ENCODE assay signal across 33 cellular contexts in genomic region chr1:100762461-100762860, GRCh38. TPM values are rescaled to one million over a fixed set of nuclear protein-coding genes. Genes with fewer than 3 reads are reported as not detected.
"Had no signal": no experiment of that assay in that cellular context is flagged by ENCODE, and none has a peak within 500 bp of the region (broad histone marks: within the 10 kb centered on the region; RNA-seq: fewer than 3 reads in every experiment).

No MANE protein-coding gene starts in this region.

- H3K27me3 ChIP-seq: adrenal gland, ascending aorta, cardiac muscle cell had no signal

- H3K4me1 ChIP-seq: adrenal gland, ascending aorta had no signal

- H3K36me3 ChIP-seq: adrenal gland, ascending aorta, cardiac muscle cell had no signal

- FAIRE-seq: bronchial epithelial cell, TTC549 had no signal

- H3K27ac ChIP-seq: adrenal gland, ascending aorta, cardiac muscle cell, VCaP had no signal

- H3K4me3 ChIP-seq: adrenal gland, ascending aorta, cardiac muscle cell had no signal

- DNase-seq: activated B cell treated with CpG ODN at 0.5 μM for 24 hours; activated CD4-positive, alpha-beta memory T cell treated with anti-CD3 and anti-CD28 coated beads for 36 hours; activated CD4-positive, alpha-beta T cell treated with anti-CD3 and anti-CD28 coated beads for 4 hours; activated CD4-positive, alpha-beta T cell treated with anti-CD3 and anti-CD28 coated beads, Interleukin-2, amount 10 ng/mL, durations not matched to agents 24 days and 14 days; activated CD4-positive, alpha-beta T cell treated with anti-CD3 and anti-CD28 coated beads, Interleukin-2, amount 50 U/mL, for 1 hour; activated CD4-positive, alpha-beta T cell treated with anti-CD3 and anti-CD28 coated beads, Interleukin-2, amount 50 U/mL, for 4 hours; activated CD4-positive, CD25-positive, alpha-beta regulatory T cell treated with anti-CD3 and anti-CD28 coated beads, Interleukin-2, amount 50 U/mL, for 72 hours; activated CD8-positive, alpha-beta memory T cell treated with anti-CD3 and anti-CD28 coated beads, Interleukin-2, amount 50 U/mL, for 4 hours; activated CD8-positive, alpha-beta T cell treated with anti-CD3 and anti-CD28 coated beads for 36 hours; activated effector memory CD4-positive, alpha-beta T cell treated with anti-CD3 and anti-CD28 coated beads, Interleukin-2, amount 50 U/mL, for 16 hours; activated gamma-delta T cell treated with Interleukin-2 at 50 U/mL for 16 hours; activated naive CD4-positive, alpha-beta T cell; activated naive CD4-positive, alpha-beta T cell treated with anti-CD3 and anti-CD28 coated beads for 36 hours; activated naive CD4-positive, alpha-beta T cell treated with anti-CD3 and anti-CD28 coated beads, Interleukin-2, amount 50 U/mL, for 16 hours; activated naive CD8-positive, alpha-beta T cell treated with anti-CD3 and anti-CD28 coated beads for 36 hours; activated T-cell treated with anti-CD3 and anti-CD28 coated beads for 4 hours; activated T-cell treated with anti-CD3 and anti-CD28 coated beads, Interleukin-2, amount 50 U/mL, for 1 hour; activated T-cell treated with anti-CD3 and anti-CD28 coated beads, Interleukin-2, amount 50 U/mL, for 4 hours; activated T-cell treated with anti-CD3 and anti-CD28 coated beads, Interleukin-2, amount 50 U/mL, for 72 hours; adrenal gland; amniotic stem cell; caudate nucleus; cerebellar nuclear complex; T-helper 1 cell; T-helper 2 cell; T-helper 9 cell had no signal

- H3K9me3 ChIP-seq: adrenal gland, ascending aorta had no signal

- ATAC-seq: activated CD8-positive, alpha-beta T cell treated with anti-CD3 and anti-CD28 coated beads for 36 hours; activated naive CD4-positive, alpha-beta T cell treated with anti-CD3 and anti-CD28 coated beads, Interleukin-2, amount 50 U/mL, for 72 hours; activated T-cell treated with anti-CD3 and anti-CD28 coated beads, Interleukin-2, amount 50 U/mL, for 4 hours; activated T-cell treated with anti-CD3 and anti-CD28 coated beads, Interleukin-2, amount 50 U/mL, for 72 hours; activated T-helper 17 cell treated with anti-CD3 and anti-CD28 coated beads, Interleukin-2, amount 50 U/mL, for 72 hours had no signal

RNA-seq across cellular contexts. Expression of gene VCAM1, which starts 42.9 kb away (rescaled TPM):
- total RNA-seq: activated B cell treated with CpG ODN at 0.5 μM for 24 hours; activated CD4-positive, alpha-beta memory T cell treated with anti-CD3 and anti-CD28 coated beads for 36 hours; activated CD4-positive, alpha-beta T cell treated with anti-CD3 and anti-CD28 coated beads, Interleukin-2, amount 10 ng/mL, durations not matched to agents 24 days and 14 days; activated naive CD4-positive, alpha-beta T cell treated with anti-CD3 and anti-CD28 coated beads for 36 hours; activated T-helper 17 cell treated with anti-CD3 and anti-CD28 coated beads, Interleukin-2, amount 50 U/mL, for 72 hours had no signal
